ENCODE assay signal across 23 cellular contexts in the genomic region with DNA sequence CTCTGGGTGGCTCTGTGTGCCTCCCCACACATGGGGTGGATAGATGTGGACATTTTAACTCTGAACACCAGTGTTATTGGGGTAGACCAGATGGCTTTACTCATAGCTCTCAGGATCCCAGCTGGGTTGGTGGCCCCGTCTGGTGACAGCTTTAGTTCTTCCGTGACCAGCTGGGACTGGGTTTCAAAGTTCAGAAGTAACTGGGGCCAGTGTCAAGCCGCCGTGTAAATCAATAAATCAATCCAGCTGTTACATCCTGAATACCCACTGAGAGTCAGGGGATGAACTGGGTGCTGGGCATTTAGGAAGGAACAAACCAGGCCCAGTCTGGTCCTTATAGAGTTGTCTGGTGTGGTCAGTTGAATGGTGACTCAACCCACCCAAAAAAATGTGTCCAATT.
"Had no signal": no experiment of that assay in that cellular context is flagged by ENCODE, and none has a peak within 500 bp of the region (broad histone marks: within the 10 kb centered on the region; RNA-seq: fewer than 3 reads in every experiment).

No MANE protein-coding gene starts in this region.

- H3K9me3 Mint-ChIP-seq: nephron; neural progenitor cell; stimulated activated naive B cell treated with anti-CD40 and anti-IgM and Interleukin-4, amounts not matched to agents 10 μg/mL and 1 μg/mL and 100 μg/mL, for 72 hours; stimulated activated naive CD8-positive, alpha-beta T cell treated with anti-CD3 and anti-CD28 coated beads, Interleukin-15, Interleukin-2, amounts not matched to agents 100 ng/mL and 50 ng/mL, for 24 hours had no signal

- ATAC-seq: heart left ventricle; left colon; naive thymus-derived CD4-positive, alpha-beta T cell; psoas muscle; right cardiac atrium; stimulated activated naive B cell treated with anti-CD40 and anti-IgM and Interleukin-4, amounts not matched to agents 10 μg/mL and 1 μg/mL and 100 μg/mL, for 72 hours had no signal

- H3K4me3 Mint-ChIP-seq: naive thymus-derived CD4-positive, alpha-beta T cell; nephron; stimulated activated naive B cell treated with anti-CD40 and anti-IgM and Interleukin-4, amounts not matched to agents 10 μg/mL and 1 μg/mL and 100 μg/mL, for 72 hours; stimulated activated naive CD8-positive, alpha-beta T cell treated with anti-CD3 and anti-CD28 coated beads, Interleukin-15, Interleukin-2, amounts not matched to agents 100 ng/mL and 50 ng/mL, for 24 hours had no signal

- H2AFZ ChIP-seq: neural progenitor cell had no signal

- H3K4me1 Mint-ChIP-seq: naive thymus-derived CD4-positive, alpha-beta T cell; nephron had no signal

- H3K27ac Mint-ChIP-seq: naive thymus-derived CD4-positive, alpha-beta T cell; nephron; stimulated activated naive B cell treated with anti-CD40 and anti-IgM and Interleukin-4, amounts not matched to agents 10 μg/mL and 1 μg/mL and 100 μg/mL, for 72 hours; stimulated activated naive CD8-positive, alpha-beta T cell treated with anti-CD3 and anti-CD28 coated beads, Interleukin-15, Interleukin-2, amounts not matched to agents 100 ng/mL and 50 ng/mL, for 24 hours had no signal

- H3K9me3 ChIP-seq: heart left ventricle, psoas muscle, thoracic aorta, tibial nerve, upper lobe of left lung had no signal

- DNase-seq: cortex of kidney; hippocampal formation; islet precursor cell; kidney glomerular epithelial cell; left colon; mesendoderm; midbrain; naive thymus-derived CD4-positive, alpha-beta T cell; psoas muscle; right cardiac atrium; stimulated activated CD4-positive, alpha-beta T cell treated with anti-CD3 and anti-CD28 coated beads, Interleukin-15, amount 100 ng/mL, for 24 hours; stimulated activated CD4-positive, alpha-beta T cell treated with anti-CD3 and anti-CD28 coated beads, Interleukin-2, amount 100 ng/mL, for 48 hours; stimulated activated naive B cell treated with anti-CD40 and anti-IgM and Interleukin-4, amounts not matched to agents 10 μg/mL and 1 μg/mL and 100 μg/mL, for 72 hours; upper lobe of left lung had no signal

- H3K36me3 ChIP-seq: heart left ventricle, neural progenitor cell, thoracic aorta, tibial nerve, upper lobe of left lung had no signal

- H3K27me3 ChIP-seq: neural progenitor cell had no signal

- H3K27ac ChIP-seq: heart left ventricle, neural progenitor cell, psoas muscle, skin epidermis, thoracic aorta, tibial nerve, upper lobe of left lung had no signal

- H3K4me3 ChIP-seq: heart left ventricle, neural progenitor cell, psoas muscle, skin epidermis, thoracic aorta, tibial nerve, upper lobe of left lung had no signal

- H3K4me2 ChIP-seq: neural progenitor cell had no signal

- H3K36me3 Mint-ChIP-seq: naive thymus-derived CD4-positive, alpha-beta T cell; neural progenitor cell; stimulated activated naive B cell treated with anti-CD40 and anti-IgM and Interleukin-4, amounts not matched to agents 10 μg/mL and 1 μg/mL and 100 μg/mL, for 72 hours had no signal

- FAIRE-seq: frontal cortex, urothelium cell line had no signal
